Comparison of ENCODE assay signal across 28 cellular contexts in genomic region chr5:125049721-125050357, GRCh38.
A peak's percentile ranks its signal among the peaks of the same experiment; 100 is the strongest.
DNase-seq lines count a peak whose midpoint lies in the region; ATAC-seq and TF ChIP-seq lines count a peak whose summit lies in the region.
"Had no signal": no experiment of that assay in that cellular context is flagged by ENCODE, and none has a peak within 500 bp of the region (broad histone marks: within the 10 kb centered on the region; RNA-seq: fewer than 3 reads in every experiment).

No MANE protein-coding gene starts in this region.

- H3K9me3 Mint-ChIP-seq in nephron progenitor cell (peaks cover 20% of the 10 kb centered on the region), GM23338 (no peaks in the 10 kb centered on the region), natural killer cell (no peaks in the 10 kb centered on the region)
- H3K9me3 Mint-ChIP-seq: activated T-helper 1 cell treated with anti-CD3 and anti-CD28 coated beads, Interleukin-12 subunit alpha, Interleukin-12 subunit beta, Interleukin-2, Interleukin-4 antibody, amounts not matched to agents 30 ng/mL and 10 ng/mL and 1 ng/mL, durations not matched to agents 14 hours and 24 hours and 36 hours; H9; stimulated activated naive CD8-positive, alpha-beta T cell treated with anti-CD3 and anti-CD28 coated beads, Interleukin-15, amount 100 ng/mL, for 72 hours; WTC11 had no signal

- 0 out of 2 replicates have a peak, but pooled peaks cover 4% of the 10 kb centered on the region for H3F3A ChIP-seq in GM23338 (replicated peaks; ENCODE audit: low read depth)

- TF ChIP-seq CTCF in 22Rv1 (IDR thresholded peaks at IDR 0.05): no peak
- TF ChIP-seq CTCF in epithelial cell of esophagus (IDR thresholded peaks at IDR 0.05; ENCODE audit: insufficient read depth, low read depth, low read length, missing control alignments): no peak
- TF ChIP-seq CTCF in nephron progenitor cell (IDR thresholded peaks at IDR 0.05): no peak
- TF ChIP-seq CTCF in GM13976 (IDR thresholded peaks at IDR 0.05; ENCODE audit: borderline replicate concordance, control extremely low read depth, extremely low read depth, insufficient read depth, missing control alignments): no peak
- TF ChIP-seq CTCF in GM23338 (conservative IDR thresholded peaks at IDR 0.05; ENCODE audit: low read depth in 2 of 2): no peak
- TF ChIP-seq CTCF in natural killer cell (IDR thresholded peaks at IDR 0.05): no peak

- H3K36me3 Mint-ChIP-seq in nephron progenitor cell (ENCODE audit: low read depth) (peaks cover 22% of the 10 kb centered on the region), GM23338 (ENCODE audit: low read depth) (peaks cover 3% of the 10 kb centered on the region; the same call in 2 of the 3 replicates), natural killer cell (no peaks in the 10 kb centered on the region)
- H3K36me3 Mint-ChIP-seq: activated naive CD4-positive, alpha-beta T cell treated with anti-CD3 and anti-CD28 coated beads, Interleukin-2, amount 50 U/mL, for 24 hours; immature natural killer cell; natural killer cell treated with Interleukin-12 subunit alpha and Interleukin-12 subunit beta and Interleukin-15 and Interleukin-18, amount 100 ng/mL, for 72 hours; WTC11 had no signal

- H3K4me3 ChIP-seq in epithelial cell of esophagus (ENCODE audit: low read length) (no peak overlapping the region), GM23338 (no peak overlapping the region)
- H3K4me3 ChIP-seq: ascending aorta, dorsolateral prefrontal cortex, left ventricle myocardium inferior, sigmoid colon, tibial artery had no signal

- peak overlapping the region; percentile 37 for H3K27ac ChIP-seq in 22Rv1
- H3K27ac ChIP-seq in GM23338 (ENCODE audit: low read depth): no peak overlapping the region
- H3K27ac ChIP-seq: ascending aorta, left ventricle myocardium inferior, sigmoid colon, tibial artery had no signal

- no peak overlapping the region for H3K4me3 Mint-ChIP-seq in nephron progenitor cell
- H3K4me3 Mint-ChIP-seq in GM23338: no peak overlapping the region
- H3K4me3 Mint-ChIP-seq in natural killer cell: no peak overlapping the region
- H3K4me3 Mint-ChIP-seq: activated naive CD4-positive, alpha-beta T cell treated with anti-CD3 and anti-CD28 coated beads, Interleukin-2, amount 50 U/mL, for 24 hours; activated T-helper 1 cell treated with anti-CD3 and anti-CD28 coated beads, Interleukin-12 subunit alpha, Interleukin-12 subunit beta, Interleukin-2, Interleukin-4 antibody, amounts not matched to agents 30 ng/mL and 10 ng/mL and 1 ng/mL, durations not matched to agents 14 hours and 24 hours and 36 hours; central memory CD8-positive, alpha-beta T cell; H9; immature natural killer cell; natural killer cell treated with Interleukin-12 subunit alpha and Interleukin-12 subunit beta and Interleukin-15 and Interleukin-18, amount 100 ng/mL, for 72 hours; stimulated activated naive CD8-positive, alpha-beta T cell treated with anti-CD3 and anti-CD28 coated beads, Interleukin-15, amount 100 ng/mL, for 72 hours; WTC11 had no signal

- H3K27ac Mint-ChIP-seq in nephron progenitor cell (peak overlapping the region; percentile 85), GM23338 (no peak overlapping the region), natural killer cell (no peak overlapping the region)
- H3K27ac Mint-ChIP-seq: activated naive CD4-positive, alpha-beta T cell treated with anti-CD3 and anti-CD28 coated beads, Interleukin-2, amount 50 U/mL, for 24 hours; activated T-helper 1 cell treated with anti-CD3 and anti-CD28 coated beads, Interleukin-12 subunit alpha, Interleukin-12 subunit beta, Interleukin-2, Interleukin-4 antibody, amounts not matched to agents 30 ng/mL and 10 ng/mL and 1 ng/mL, durations not matched to agents 14 hours and 24 hours and 36 hours; H9; immature natural killer cell; natural killer cell treated with Interleukin-12 subunit alpha and Interleukin-12 subunit beta and Interleukin-15 and Interleukin-18, amount 100 ng/mL, for 72 hours; WTC11 had no signal

- peaks cover 36% of the 10 kb centered on the region for H3K4me1 ChIP-seq in GM23338 (ENCODE audit: insufficient read depth)
- H3K4me1 ChIP-seq: ascending aorta, tibial artery had no signal

- H3K27me3 ChIP-seq in GM23338 (ENCODE audit: insufficient read depth): no peaks in the 10 kb centered on the region
- H3K27me3 ChIP-seq: ascending aorta, BE2C, dorsolateral prefrontal cortex, sigmoid colon, tibial artery had no signal

- intact Hi-C loops in posterior vena cava (cut with DNase I): no loop called here
- intact Hi-C loops in natural killer cell (cut with micrococcal nuclease): no loop called here

- no peak overlapping the region for H3K4me2 ChIP-seq in GM23338

- peaks cover 50% of the 10 kb centered on the region for H3K4me1 Mint-ChIP-seq in nephron progenitor cell
- H3K4me1 Mint-ChIP-seq in GM23338: peaks cover 32% of the 10 kb centered on the region
- no peaks in the 10 kb centered on the region for H3K4me1 Mint-ChIP-seq in natural killer cell
- H3K4me1 Mint-ChIP-seq: activated naive CD4-positive, alpha-beta T cell treated with anti-CD3 and anti-CD28 coated beads, Interleukin-2, amount 50 U/mL, for 24 hours; central memory CD8-positive, alpha-beta T cell; immature natural killer cell; stimulated activated naive CD8-positive, alpha-beta T cell treated with anti-CD3 and anti-CD28 coated beads, Interleukin-15, amount 100 ng/mL, for 72 hours had no signal

- DNase-seq in NCI-H2227 (lab: John Stamatoyannopoulos, UW; ENCODE audit: unreplicated experiment) (peak; percentile 32), epithelial cell of esophagus (ENCODE audit: low read depth) (peak; percentile 70), nephron progenitor cell (no peak), GM13976 (ENCODE audit: low spot score) (no peak), GM23338 (ENCODE audit: low spot score) (no peak), posterior vena cava (ENCODE audit: low spot score) (no peak), natural killer cell (no peak)
- DNase-seq: BE2C; DND-41; dorsolateral prefrontal cortex; foreskin melanocyte; H9; immature natural killer cell; left ventricle myocardium inferior; midbrain; NCI-H1092; NCI-H187; posterior cingulate gyrus; sigmoid colon; stimulated activated naive CD8-positive, alpha-beta T cell treated with anti-CD3 and anti-CD28 coated beads, Interleukin-15, amount 100 ng/mL, for 72 hours; tibial artery had no signal

- H4K20me1 ChIP-seq in GM23338 (replicated peaks; ENCODE audit: insufficient read depth): no peaks in the 10 kb centered on the region

- no peaks in the 10 kb centered on the region for H3K36me3 ChIP-seq in GM23338 (ENCODE audit: insufficient read depth)
- H3K36me3 ChIP-seq: ascending aorta, BE2C, left ventricle myocardium inferior, sigmoid colon, tibial artery had no signal

- no peak for ATAC-seq in GM23338
- no peak for ATAC-seq in natural killer cell
- ATAC-seq: natural killer cell treated with Interleukin-12 subunit alpha and Interleukin-12 subunit beta and Interleukin-15 and Interleukin-18, amount 100 ng/mL, for 72 hours; stimulated activated naive CD8-positive, alpha-beta T cell treated with anti-CD3 and anti-CD28 coated beads, Interleukin-15, amount 100 ng/mL, for 72 hours; WTC11 had no signal

- no peaks in the 10 kb centered on the region for H3K79me2 ChIP-seq in GM23338 (replicated peaks; ENCODE audit: insufficient read depth)

- no peak overlapping the region for H2AFZ ChIP-seq in GM23338

- no peaks in the 10 kb centered on the region for H3K27me3 Mint-ChIP-seq in nephron progenitor cell (ENCODE audit: low read depth, poor library complexity)
- H3K27me3 Mint-ChIP-seq in GM23338 (ENCODE audit: insufficient read depth, low read depth, poor library complexity): no peaks in the 10 kb centered on the region
- peaks cover 3 to 12% of the 10 kb centered on the region in 2 donors for H3K27me3 Mint-ChIP-seq in natural killer cell (ENCODE audit: low read depth in 2 of 2)
- H3K27me3 Mint-ChIP-seq: activated naive CD4-positive, alpha-beta T cell treated with anti-CD3 and anti-CD28 coated beads, Interleukin-2, amount 50 U/mL, for 24 hours; central memory CD8-positive, alpha-beta T cell; natural killer cell treated with Interleukin-12 subunit alpha and Interleukin-12 subunit beta and Interleukin-15 and Interleukin-18, amount 100 ng/mL, for 72 hours; stimulated activated naive CD8-positive, alpha-beta T cell treated with anti-CD3 and anti-CD28 coated beads, Interleukin-15, amount 100 ng/mL, for 72 hours had no signal

- H3K9me2 ChIP-seq in GM23338 (ENCODE audit: insufficient read depth): no peaks in the 10 kb centered on the region

- in situ Hi-C loops in GM13976 (cut with MboI; ENCODE audit: low sequenced_read_pairs, unreplicated experiment): no loop called here

TF ChIP-seq in GM23338, 12 proteins besides CTCF, POLR2A, EP300 and RAD21 (continues in another document):
- TF ChIP-seq POLR2AphosphoS5 (IDR thresholded peaks at IDR 0.05; ENCODE audit: low read depth): no peak
- no peak for TF ChIP-seq JUNB (IDR thresholded peaks at IDR 0.05; ENCODE audit: unreplicated experiment)
- no peak for TF ChIP-seq ETS1 (IDR thresholded peaks at IDR 0.05)
- no peak for TF ChIP-seq EZH2phosphoT487 (IDR thresholded peaks at IDR 0.05; ENCODE audit: unreplicated experiment)
- no peak for TF ChIP-seq NANOG (IDR thresholded peaks at IDR 0.05; ENCODE audit: borderline replicate concordance)
- TF ChIP-seq CREB1 (CRISPR knock-in tag; IDR thresholded peaks at IDR 0.05; ENCODE audit: low read depth): no peak

Comparison
In these comparisons a context has a peak if more than half of its experiments do, and no peak if none do; other contexts are left out.
1. DNase-seq: peak in NCI-H2227 (single experiment) and epithelial cell of esophagus (single experiment); none in nephron progenitor cell (single experiment), GM13976 (single experiment), GM23338 (single experiment), posterior vena cava (single experiment) and natural killer cell (single experiment).